ENCODE assay signal across 8 cellular contexts in genomic region chr17:66190738-66191606, GRCh38. TPM values are rescaled to one million over a fixed set of nuclear protein-coding genes. Genes with fewer than 3 reads are reported as not detected.
DNase-seq lines count a peak whose midpoint lies in the region; ATAC-seq, FAIRE-seq and TF ChIP-seq lines count a peak whose summit lies in the region.

No MANE protein-coding gene starts in this region.

- DNase-seq in activated T-cell treated with anti-CD3 and anti-CD28 coated beads, Interleukin-2, amount 50 U/mL, for 4 hours: no peak
- DNase-seq in activated T-cell treated with anti-CD3 and anti-CD28 coated beads for 4 hours (no peak), WERI-Rb-1 (peak; percentile 47), frontal cortex (ENCODE audit: low spot score in 2 of 2) (peak; percentile 10 to 12), pancreas (peak in 1 of 6 donors; percentile 14), T1000 (lab: John Stamatoyannopoulos, UW) (no peak)

- H3K36me3 ChIP-seq in WERI-Rb-1 (no peaks in the 10 kb centered on the region; the same call in 1 of the 2 replicates), pancreas (no peaks in the 10 kb centered on the region)

- no peaks in the 10 kb centered on the region for H3K36me3 Mint-ChIP-seq in activated T-cell treated with anti-CD3 and anti-CD28 coated beads, Interleukin-2, amount 50 U/mL, for 4 hours (ENCODE audit: insufficient read depth)

- FAIRE-seq in frontal cortex (lab: Jason Lieb, UNC): no peak
- no peak for FAIRE-seq in pancreas (lab: Jason Lieb, UNC)

- ATAC-seq in activated T-cell treated with anti-CD3 and anti-CD28 coated beads, Interleukin-2, amount 50 U/mL, for 4 hours: peak; percentile 3 to 5
- peak; percentile 28 to 44 (median 32) for ATAC-seq in pancreas
- no peak for ATAC-seq in HG02759 (IDR thresholded peaks at IDR 0.05; ENCODE audit: unreplicated experiment)
- no peak for ATAC-seq in GM18520 (IDR thresholded peaks at IDR 0.05; ENCODE audit: unreplicated experiment)

- H3K9me3 ChIP-seq in WERI-Rb-1 (ENCODE audit: severe bottlenecking) (no peaks in the 10 kb centered on the region), pancreas (no peaks in the 10 kb centered on the region)

- WGBS in pancreas, 2 donors: 12 to 14% methylated on average over 18 of the region's 18 CpGs

- no peaks in the 10 kb centered on the region for H3K9me3 Mint-ChIP-seq in activated T-cell treated with anti-CD3 and anti-CD28 coated beads, Interleukin-2, amount 50 U/mL, for 4 hours

- peak overlapping the region; percentile 84 for H3K4me3 Mint-ChIP-seq in activated T-cell treated with anti-CD3 and anti-CD28 coated beads, Interleukin-2, amount 50 U/mL, for 4 hours

- H3K4me1 Mint-ChIP-seq in activated T-cell treated with anti-CD3 and anti-CD28 coated beads, Interleukin-2, amount 50 U/mL, for 4 hours (ENCODE audit: low read depth): peaks cover 19% of the 10 kb centered on the region

- no peaks in the 10 kb centered on the region for H3K27me3 ChIP-seq in WERI-Rb-1 (ENCODE audit: insufficient read depth, low read depth, severe bottlenecking)
- H3K27me3 ChIP-seq in pancreas: no peaks in the 10 kb centered on the region

- H3K27ac ChIP-seq in WERI-Rb-1 (peak overlapping the region; percentile 61), pancreas (peak overlapping the region in 3 of 4 donors; percentile 49 to 70 (median 65))

- H3K4me1 ChIP-seq in pancreas: peaks cover 0 to 12% (median 6%) of the 10 kb centered on the region in 3 donors

- no peaks in the 10 kb centered on the region for H3K27me3 Mint-ChIP-seq in activated T-cell treated with anti-CD3 and anti-CD28 coated beads, Interleukin-2, amount 50 U/mL, for 4 hours (ENCODE audit: low read depth)

- intact Hi-C loops in pancreas (cut with DNase I): no loop called here

- H3K4me3 ChIP-seq in WERI-Rb-1 (ENCODE audit: low read depth, low read length) (peak overlapping the region; percentile 79), pancreas (peak overlapping the region; percentile 64 to 80 (median 72))

- no peak for TF ChIP-seq CTCF in WERI-Rb-1 (IDR thresholded peaks at IDR 0.05; ENCODE audit: low read depth, low read length)
- TF ChIP-seq CTCF in pancreas (IDR thresholded peaks at IDR 0.05): no peak

RNA-seq across cellular contexts. Expression of gene CEP112, which starts 1.0 kb away (rescaled TPM):
- total RNA-seq in activated T-cell treated with anti-CD3 and anti-CD28 coated beads, Interleukin-2, amount 50 U/mL, for 4 hours: 1 to 10 TPM in 1 of 3 donors, under 1 TPM in 2; 0.71 to 1.5 (median 0.95) TPM
- total RNA-seq in frontal cortex (13.5 TPM), pancreas (10 to 100 TPM in 3 of 6 donors, 1 to 10 TPM in 3; 8.4 to 11.4 (median 10.2) TPM)
- 1 to 10 TPM; 8.8 to 9.8 TPM for polyA plus RNA-seq in pancreas

RNA-seq across cellular contexts. Expression of gene APOH, which starts 38.2 kb away (rescaled TPM):
- 1 to 10 TPM in 1 of 3 donors, under 1 TPM in 2; 0.73 to 1.3 (median 0.76) TPM for total RNA-seq in activated T-cell treated with anti-CD3 and anti-CD28 coated beads, Interleukin-2, amount 50 U/mL, for 4 hours
- total RNA-seq in frontal cortex (not detected), pancreas (1 to 10 TPM; 3.8 to 8.8 (median 7.5) TPM)
- 10 to 100 TPM in 1 of 2 donors, 1 to 10 TPM in 1; 8.7 to 68.4 TPM for polyA plus RNA-seq in pancreas

Comparison
In these comparisons a context has a peak if more than half of its experiments do, and no peak if none do; other contexts are left out.
1. ATAC-seq: peak in activated T-cell treated with anti-CD3 and anti-CD28 coated beads, Interleukin-2, amount 50 U/mL, for 4 hours (2 of 2) and pancreas (4 of 4); none in HG02759 (single experiment) and GM18520 (single experiment).
2. DNase-seq: peak in WERI-Rb-1 (single experiment) and frontal cortex (2 of 2); none in activated T-cell treated with anti-CD3 and anti-CD28 coated beads, Interleukin-2, amount 50 U/mL, for 4 hours (single experiment), activated T-cell treated with anti-CD3 and anti-CD28 coated beads for 4 hours (single experiment) and T1000 (single experiment).